In genomic region chr13:106503730-106504129, GRCh38 we compare ENCODE assay signal across 17 cellular contexts.
"Had no signal": no experiment of that assay in that cellular context is flagged by ENCODE, and none has a peak within 500 bp of the region (broad histone marks: within the 10 kb centered on the region; RNA-seq: fewer than 3 reads in every experiment).

No MANE protein-coding gene starts in this region.

- H3K9me3 ChIP-seq: body of pancreas, lower lobe of right lung, prostate gland, right lobe of liver, suprapubic skin, upper lobe of left lung had no signal

- H3K4me3 ChIP-seq: body of pancreas, lower lobe of right lung, prostate gland, right lobe of liver, suprapubic skin, upper lobe of left lung had no signal

- H3K9me3 Mint-ChIP-seq: activated CD4-positive, alpha-beta T cell treated with anti-CD3 and anti-CD28 coated beads, Interleukin-2, amount 10 ng/mL, durations not matched to agents 7 days and 5 days; activated naive CD4-positive, alpha-beta T cell treated with anti-CD3 and anti-CD28 coated beads for 36 hours; activated T-helper 17 cell treated with anti-CD3 and anti-CD28 coated beads, Interleukin-2, amount 50 U/mL, for 72 hours; naive thymus-derived CD4-positive, alpha-beta T cell had no signal

- H3K4me1 ChIP-seq: body of pancreas, prostate gland, right lobe of liver had no signal

- H3K36me3 ChIP-seq: lower lobe of right lung, prostate gland, right lobe of liver, suprapubic skin, upper lobe of left lung had no signal

- H3K4me1 Mint-ChIP-seq: activated T-helper 17 cell treated with anti-CD3 and anti-CD28 coated beads, Interleukin-2, amount 50 U/mL, for 72 hours had no signal

- H3K36me3 Mint-ChIP-seq: naive thymus-derived CD4-positive, alpha-beta T cell had no signal

- DNase-seq: activated CD4-positive, alpha-beta T cell treated with anti-CD3 and anti-CD28 coated beads, Interleukin-2, amount 10 ng/mL, durations not matched to agents 7 days and 5 days; activated CD4-positive, CD25-positive, alpha-beta regulatory T cell; activated CD8-positive, alpha-beta memory T cell treated with anti-CD3 and anti-CD28 coated beads for 24 hours; activated naive CD4-positive, alpha-beta T cell treated with anti-CD3 and anti-CD28 coated beads for 36 hours; body of pancreas; dermis blood vessel endothelial cell; hippocampal formation; lower lobe of right lung; naive thymus-derived CD4-positive, alpha-beta T cell; right lobe of liver; stimulated activated CD4-positive, alpha-beta T cell treated with anti-CD3 and anti-CD28 coated beads, Interleukin-12 subunit alpha, Interleukin-12 subunit beta, amount 100 ng/mL, for 4 hours; stimulated activated CD4-positive, alpha-beta T cell treated with anti-CD3 and anti-CD28 coated beads, Interleukin-2, amount 100 ng/mL, for 48 hours; stimulated activated naive CD4-positive, alpha-beta T cell treated with Interleukin-2 at 50 U/mL for 16 hours; upper lobe of left lung had no signal

- H3K27ac Mint-ChIP-seq: activated CD4-positive, alpha-beta T cell treated with anti-CD3 and anti-CD28 coated beads, Interleukin-2, amount 10 ng/mL, durations not matched to agents 7 days and 5 days; activated naive CD4-positive, alpha-beta T cell treated with anti-CD3 and anti-CD28 coated beads for 36 hours; activated T-helper 17 cell treated with anti-CD3 and anti-CD28 coated beads, Interleukin-2, amount 50 U/mL, for 72 hours; naive thymus-derived CD4-positive, alpha-beta T cell had no signal

- H3K27ac ChIP-seq: body of pancreas, lower lobe of right lung, prostate gland, right lobe of liver, suprapubic skin had no signal

- H3K27me3 ChIP-seq: body of pancreas, right lobe of liver, suprapubic skin, upper lobe of left lung had no signal

- ATAC-seq: activated T-helper 17 cell treated with anti-CD3 and anti-CD28 coated beads, Interleukin-2, amount 50 U/mL, for 72 hours; body of pancreas; naive thymus-derived CD4-positive, alpha-beta T cell; right lobe of liver had no signal

- H3K4me3 Mint-ChIP-seq: activated CD4-positive, alpha-beta T cell treated with anti-CD3 and anti-CD28 coated beads, Interleukin-2, amount 10 ng/mL, durations not matched to agents 7 days and 5 days; activated naive CD4-positive, alpha-beta T cell treated with anti-CD3 and anti-CD28 coated beads for 36 hours; activated T-helper 17 cell treated with anti-CD3 and anti-CD28 coated beads, Interleukin-2, amount 50 U/mL, for 72 hours; naive thymus-derived CD4-positive, alpha-beta T cell had no signal
